Comparison of ENCODE assay signal across 1 cellular context in genomic region chr18:38552729-38553411, GRCh38.
TF ChIP-seq lines count a peak whose summit lies in the region.

No MANE protein-coding gene starts in this region.

TF ChIP-seq in H1, 55 proteins besides CTCF, POLR2A, EP300 and RAD21 (continued from another document):
- TF ChIP-seq CHD7 (IDR thresholded peaks at IDR 0.05; ENCODE audit: insufficient replicate concordance, low read length) = peak; percentile 38
- no peak for TF ChIP-seq CTBP2 (IDR thresholded peaks at IDR 0.05; ENCODE audit: borderline replicate concordance, insufficient read depth, insufficient read length, low read length)
- TF ChIP-seq KDM1A (IDR thresholded peaks at IDR 0.05; ENCODE audit: borderline replicate concordance, low read length) = no peak
- no peak for TF ChIP-seq RXRA (IDR thresholded peaks at IDR 0.05; ENCODE audit: insufficient read depth, low read depth, low read length)
- no peak for TF ChIP-seq SUZ12 (IDR thresholded peaks at IDR 0.05; ENCODE audit: low read length)
- no peak for TF ChIP-seq TBP (IDR thresholded peaks at IDR 0.05; ENCODE audit: low read depth, low read length)
- no peak for TF ChIP-seq POLR2AphosphoS5 (IDR thresholded peaks at IDR 0.05; ENCODE audit: low read depth, low read length)
- no peak for TF ChIP-seq KDM4A (IDR thresholded peaks at IDR 0.05; ENCODE audit: low read depth, low read length, severe bottlenecking)
- no peak for TF ChIP-seq USF2 (IDR thresholded peaks at IDR 0.05; ENCODE audit: low read length)
- TF ChIP-seq TAF1 (IDR thresholded peaks at IDR 0.05; ENCODE audit: low read depth, low read length) = no peak
- no peak for TF ChIP-seq NRF1 (IDR thresholded peaks at IDR 0.05; ENCODE audit: low read depth, low read length)
- no peak for TF ChIP-seq BCL11A (IDR thresholded peaks at IDR 0.05; ENCODE audit: low read depth in 2 of 2, low read length in 2 of 2)
- TF ChIP-seq MAX (IDR thresholded peaks at IDR 0.05) = no peak
- TF ChIP-seq GTF2F1 (IDR thresholded peaks at IDR 0.05; ENCODE audit: borderline replicate concordance, low read depth, low read length) = no peak
- no peak for TF ChIP-seq SIRT6 (IDR thresholded peaks at IDR 0.05; ENCODE audit: low read length)
